ENCODE assay signal across 8 cellular contexts in genomic region chr3:125990253-125990970, GRCh38. TPM values are rescaled to one million over a fixed set of nuclear protein-coding genes. Genes with fewer than 3 reads are reported as not detected.
A peak's percentile ranks its signal among the peaks of the same experiment; 100 is the strongest.
DNase-seq lines count a peak whose midpoint lies in the region; ATAC-seq lines count a peak whose summit lies in the region.

No MANE protein-coding gene starts in this region.

- peak overlapping the region; percentile 38 for H3K9ac ChIP-seq in endocrine pancreas (ENCODE audit: control insufficient read depth, insufficient read depth, low read length)

- 34 to 59% methylated on average over 32 to 37 of the region's 52 CpGs for WGBS in mesodermal cell (ENCODE audit: insufficient coverage in 2 of 2), 2 experiments

- no peaks in the 10 kb centered on the region for H3K4me1 ChIP-seq in endocrine pancreas (ENCODE audit: control insufficient read depth, insufficient read depth, low read length)
- H3K4me1 ChIP-seq in mesodermal cell (ENCODE audit: control insufficient read depth, insufficient read depth, low read length, poor library complexity, severe bottlenecking), result no peaks in the 10 kb centered on the region

- H3K9me3 ChIP-seq in endocrine pancreas (ENCODE audit: control insufficient read depth, low read length) (no peaks in the 10 kb centered on the region), mesodermal cell (ENCODE audit: control insufficient read depth, low read length) (no peaks in the 10 kb centered on the region)

- no peaks in the 10 kb centered on the region for H3K27me3 ChIP-seq in endocrine pancreas (ENCODE audit: control insufficient read depth, insufficient read depth, low read length)

- peak; percentile 59 for DNase-seq in NCI-H524 treated with DMSO at 0.1 percent for 48 hours (lab: John Stamatoyannopoulos, UW)
- DNase-seq in activated CD8-positive, alpha-beta memory T cell treated with anti-CD3 and anti-CD28 coated beads for 48 hours (ENCODE audit: low read depth in 2 of 3, low spot score in 2 of 3), result peak; percentile 10 to 54 (median 24)
- peak; percentile 53 for DNase-seq in stimulated activated CD8-positive, alpha-beta memory T cell treated with anti-CD3 and anti-CD28 coated beads, Interleukin-15, amount 100 ng/mL, for 24 hours (ENCODE audit: low read depth)

- ATAC-seq in GM18498 (IDR thresholded peaks at IDR 0.05; ENCODE audit: unreplicated experiment) (peak; percentile 95), HG03097 (IDR thresholded peaks at IDR 0.05; ENCODE audit: low FRiP score, unreplicated experiment) (peak; percentile 87), HG03439 (IDR thresholded peaks at IDR 0.05; ENCODE audit: unreplicated experiment) (no peak)

- peak overlapping the region; percentile 44 for H3K27ac ChIP-seq in mesodermal cell (ENCODE audit: low read depth, low read length, severe bottlenecking)

- H3K4me3 ChIP-seq in endocrine pancreas (ENCODE audit: control insufficient read depth, insufficient read depth, low read length) (peak overlapping the region; percentile 75), mesodermal cell (ENCODE audit: extremely low read depth, insufficient read depth, low read length, poor library complexity, severe bottlenecking) (peak overlapping the region; percentile 49)

- H3K36me3 ChIP-seq in endocrine pancreas (ENCODE audit: control insufficient read depth, insufficient read depth, low read length), result no peaks in the 10 kb centered on the region
- H3K36me3 ChIP-seq in mesodermal cell (ENCODE audit: control insufficient read depth, insufficient read depth, low read length), result no peaks in the 10 kb centered on the region

RNA-seq across cellular contexts. Expression of gene ROPN1B, which starts 21.4 kb away (rescaled TPM):
- polyA plus RNA-seq in mesodermal cell (2013, experiment 1 of 2), result not detected
- not detected for polyA plus RNA-seq in mesodermal cell (2013, experiment 2 of 2)
